ENCODE assay signal across 17 cellular contexts in genomic region chr11:16920559-16920958, GRCh38.
DNase-seq lines count a peak whose midpoint lies in the region; FAIRE-seq and TF ChIP-seq lines count a peak whose summit lies in the region.
"Had no signal": no experiment of that assay in that cellular context is flagged by ENCODE, and none has a peak within 500 bp of the region (broad histone marks: within the 10 kb centered on the region; RNA-seq: fewer than 3 reads in every experiment).

No MANE protein-coding gene starts in this region.

- TF ChIP-seq POLR2A in GM12892 (IDR thresholded peaks at IDR 0.05; ENCODE audit: low read depth, low read length): no peak

- H3K4me2 ChIP-seq in trophoblast cell (ENCODE audit: low read length): no peak overlapping the region
- H3K4me2 ChIP-seq: BLaER1 had no signal

- DNase-seq in GM12892 (ENCODE audit: insufficient read length): no peak
- DNase-seq in colonic mucosa: peak; percentile 50
- no peak for DNase-seq in trophoblast cell
- no peak for DNase-seq in type B pancreatic cell (ENCODE audit: extremely low spot score, unreplicated experiment)
- DNase-seq in GM19240 (ENCODE audit: insufficient read length, low spot score): no peak
- no peak for DNase-seq in SW480 (ENCODE audit: low spot score)
- DNase-seq in NCI-H146 treated with DMSO at 0.1 percent for 48 hours (lab: John Stamatoyannopoulos, UW; ENCODE audit: unreplicated experiment): no peak
- DNase-seq: 8988T; CD4-positive, alpha-beta memory T cell; DMS153; DMS79; GDM1; H9 had no signal

- FAIRE-seq in GM12892 (lab: Jason Lieb, UNC): peak; percentile 42
- FAIRE-seq: H1, HTR-8/SVneo had no signal

- intact Hi-C loops in colonic mucosa (cut with DNase I): no loop called here

- peaks cover 16% of the 10 kb centered on the region for H3K4me1 Mint-ChIP-seq in type B pancreatic cell (ENCODE audit: unreplicated experiment)

- peaks cover 23% of the 10 kb centered on the region for H3K79me2 ChIP-seq in trophoblast cell (ENCODE audit: control insufficient read depth, insufficient read depth, low read length, poor library complexity)

- peaks cover 14% of the 10 kb centered on the region for H3K36me3 Mint-ChIP-seq in type B pancreatic cell
- H3K36me3 Mint-ChIP-seq: CD14-positive monocyte had no signal

- peak overlapping the region; percentile 86 for H3K4ac ChIP-seq in trophoblast cell (ENCODE audit: low read depth, low read length)

- no CpG with 5 or more reads among the region's 5 CpGs for WGBS in trophoblast cell (ENCODE audit: extremely low coverage, insufficient coverage, insufficient read length)

- peaks cover 35% of the 10 kb centered on the region for H3K27me3 Mint-ChIP-seq in type B pancreatic cell

- H3K9me3 Mint-ChIP-seq in type B pancreatic cell: no peaks in the 10 kb centered on the region
- H3K9me3 Mint-ChIP-seq: H9 had no signal

- H4K8ac ChIP-seq in trophoblast cell (ENCODE audit: low read depth, low read length): no peak overlapping the region

- no peaks in the 10 kb centered on the region for H3K36me3 ChIP-seq in colonic mucosa
- peaks cover 2 to 4% of the 10 kb centered on the region in 2 experiments for H3K36me3 ChIP-seq in trophoblast cell (ENCODE audit: control insufficient read depth in 1 of 2, insufficient read depth in 2 of 2, low read length in 2 of 2)
- H3K36me3 ChIP-seq: BLaER1 had no signal

- no peak overlapping the region for H2BK120ac ChIP-seq in trophoblast cell (ENCODE audit: insufficient read depth, low read length, poor library complexity)

- H3K4me3 ChIP-seq in colonic mucosa: no peak overlapping the region
- H3K4me3 ChIP-seq in trophoblast cell (ENCODE audit: low read depth, low read length): no peak overlapping the region
- H3K4me3 ChIP-seq: BLaER1 had no signal

- peak overlapping the region; percentile 6 for H3K18ac ChIP-seq in trophoblast cell (ENCODE audit: low read length)

- TF ChIP-seq CTCF in colonic mucosa (IDR thresholded peaks at IDR 0.05): no peak
- no peak for TF ChIP-seq CTCF in type B pancreatic cell (conservative IDR thresholded peaks at IDR 0.05)

- H3K4me1 ChIP-seq in colonic mucosa (peaks cover 8% of the 10 kb centered on the region), trophoblast cell (ENCODE audit: control insufficient read depth in 1 of 2, insufficient read depth in 2 of 2, low read length in 2 of 2) (peaks cover 27 to 33% of the 10 kb centered on the region in 2 experiments)

- H3K79me1 ChIP-seq in trophoblast cell (ENCODE audit: low read length): peaks cover 25% of the 10 kb centered on the region

- no peak overlapping the region for H3K14ac ChIP-seq in trophoblast cell (ENCODE audit: low read length)

- peak overlapping the region in 1 of 2 donors; percentile 41 for H3K9ac ChIP-seq in colonic mucosa (ENCODE audit: low read depth in 2 of 2, low read length in 2 of 2)
- no peak overlapping the region for H3K9ac ChIP-seq in trophoblast cell (ENCODE audit: low read length)
- H3K9ac ChIP-seq: BLaER1 had no signal

- H3K27me3 ChIP-seq in colonic mucosa (no peaks in the 10 kb centered on the region), trophoblast cell (ENCODE audit: insufficient read depth, low read length) (no peaks in the 10 kb centered on the region)

- no peaks in the 10 kb centered on the region for H3K9me3 ChIP-seq in colonic mucosa
- H3K9me3 ChIP-seq in trophoblast cell (ENCODE audit: insufficient read depth, low read depth, low read length): no peaks in the 10 kb centered on the region

- no peak overlapping the region for H4K91ac ChIP-seq in trophoblast cell (ENCODE audit: low read depth, low read length)

- H2AK5ac ChIP-seq in trophoblast cell (ENCODE audit: low read length): peak overlapping the region; percentile 82

- H3K27ac ChIP-seq in colonic mucosa (peak overlapping the region; percentile 41), trophoblast cell (ENCODE audit: low read depth, low read length) (no peak overlapping the region)
- H3K27ac ChIP-seq: BLaER1 had no signal

- no peak overlapping the region for H4K12ac ChIP-seq in trophoblast cell (ENCODE audit: low read depth, low read length)

- peak overlapping the region; percentile 98 for H3K27ac Mint-ChIP-seq in type B pancreatic cell
- H3K27ac Mint-ChIP-seq: CD14-positive monocyte; CD4-positive, alpha-beta memory T cell; H9 had no signal

- no peak overlapping the region for H2BK5ac ChIP-seq in trophoblast cell (ENCODE audit: low read depth, low read length, poor library complexity)

- H2BK12ac ChIP-seq in trophoblast cell (ENCODE audit: low read length): no peak overlapping the region

- no peak overlapping the region for H3K23ac ChIP-seq in trophoblast cell (ENCODE audit: low read length)

- H3K4me3 Mint-ChIP-seq in type B pancreatic cell: peak overlapping the region; percentile 45
- H3K4me3 Mint-ChIP-seq: CD14-positive monocyte; CD4-positive, alpha-beta memory T cell; H9 had no signal

- H2AFZ ChIP-seq in trophoblast cell (ENCODE audit: insufficient read depth, low read length, poor library complexity): no peak overlapping the region
